Comparison of ENCODE assay signal across 19 cellular contexts in genomic region chr1:166855558-166855957, GRCh38.
"Had no signal": no experiment of that assay in that cellular context is flagged by ENCODE, and none has a peak within 500 bp of the region (broad histone marks: within the 10 kb centered on the region; RNA-seq: fewer than 3 reads in every experiment).

No MANE protein-coding gene starts in this region.

- H3K4me3 ChIP-seq: ascending aorta, gastrocnemius medialis, heart left ventricle, left ventricle myocardium inferior, prostate gland, SK-N-MC, skin epidermis, testis had no signal

- H3K27ac Mint-ChIP-seq: activated CD4-positive, alpha-beta T cell treated with anti-CD3 and anti-CD28 coated beads, Interleukin-2, amount 10 ng/mL, durations not matched to agents 24 days and 14 days; activated T-helper 2 cell treated with anti-CD3 and anti-CD28 coated beads, Interferon-gamma antibody, Interleukin-2, Interleukin-4, amounts not matched to agents 10 μg/mL and 5 μg/mL and 100 μg/mL, durations not matched to agents 14 hours and 24 hours and 36 hours had no signal

- ATAC-seq: esophagus mucosa, gastrocnemius medialis, right cardiac atrium had no signal

- H3K4me3 Mint-ChIP-seq: activated CD4-positive, alpha-beta T cell treated with anti-CD3 and anti-CD28 coated beads, Interleukin-2, amount 10 ng/mL, durations not matched to agents 24 days and 14 days had no signal

- FAIRE-seq: kidney had no signal

- H3K27me3 ChIP-seq: ascending aorta, gastrocnemius medialis, heart left ventricle, testis had no signal

- DNase-seq: activated CD4-positive, alpha-beta T cell treated with anti-CD3 and anti-CD28 coated beads, Interleukin-2, amount 10 ng/mL, durations not matched to agents 24 days and 14 days; activated CD4-positive, CD25-positive, alpha-beta regulatory T cell; activated naive CD4-positive, alpha-beta T cell treated with Interleukin-2 at 50 U/mL for 16 hours; cerebellar nuclear complex; effector CD4-positive, alpha-beta T cell; gastrocnemius medialis; heart left ventricle; kidney; left ventricle myocardium inferior; right cardiac atrium; T-helper 1 cell; T-helper 9 cell; testis had no signal

- H3K9me3 Mint-ChIP-seq: activated CD4-positive, alpha-beta T cell treated with anti-CD3 and anti-CD28 coated beads, Interleukin-2, amount 10 ng/mL, durations not matched to agents 24 days and 14 days; activated T-helper 2 cell treated with anti-CD3 and anti-CD28 coated beads, Interferon-gamma antibody, Interleukin-2, Interleukin-4, amounts not matched to agents 10 μg/mL and 5 μg/mL and 100 μg/mL, durations not matched to agents 14 hours and 24 hours and 36 hours had no signal

- H3K27ac ChIP-seq: ascending aorta, gastrocnemius medialis, heart left ventricle, left ventricle myocardium inferior, prostate gland, SK-N-MC, skin epidermis, testis had no signal

- H3K4me1 ChIP-seq: ascending aorta, gastrocnemius medialis, prostate gland, testis had no signal

- H3K9me3 ChIP-seq: ascending aorta, gastrocnemius medialis, heart left ventricle, left ventricle myocardium inferior, prostate gland, testis had no signal

- H3K27me3 Mint-ChIP-seq: activated CD4-positive, alpha-beta T cell treated with anti-CD3 and anti-CD28 coated beads, Interleukin-2, amount 10 ng/mL, durations not matched to agents 24 days and 14 days had no signal
